8 cellular contexts compared by ENCODE assay signal in the genomic region with DNA sequence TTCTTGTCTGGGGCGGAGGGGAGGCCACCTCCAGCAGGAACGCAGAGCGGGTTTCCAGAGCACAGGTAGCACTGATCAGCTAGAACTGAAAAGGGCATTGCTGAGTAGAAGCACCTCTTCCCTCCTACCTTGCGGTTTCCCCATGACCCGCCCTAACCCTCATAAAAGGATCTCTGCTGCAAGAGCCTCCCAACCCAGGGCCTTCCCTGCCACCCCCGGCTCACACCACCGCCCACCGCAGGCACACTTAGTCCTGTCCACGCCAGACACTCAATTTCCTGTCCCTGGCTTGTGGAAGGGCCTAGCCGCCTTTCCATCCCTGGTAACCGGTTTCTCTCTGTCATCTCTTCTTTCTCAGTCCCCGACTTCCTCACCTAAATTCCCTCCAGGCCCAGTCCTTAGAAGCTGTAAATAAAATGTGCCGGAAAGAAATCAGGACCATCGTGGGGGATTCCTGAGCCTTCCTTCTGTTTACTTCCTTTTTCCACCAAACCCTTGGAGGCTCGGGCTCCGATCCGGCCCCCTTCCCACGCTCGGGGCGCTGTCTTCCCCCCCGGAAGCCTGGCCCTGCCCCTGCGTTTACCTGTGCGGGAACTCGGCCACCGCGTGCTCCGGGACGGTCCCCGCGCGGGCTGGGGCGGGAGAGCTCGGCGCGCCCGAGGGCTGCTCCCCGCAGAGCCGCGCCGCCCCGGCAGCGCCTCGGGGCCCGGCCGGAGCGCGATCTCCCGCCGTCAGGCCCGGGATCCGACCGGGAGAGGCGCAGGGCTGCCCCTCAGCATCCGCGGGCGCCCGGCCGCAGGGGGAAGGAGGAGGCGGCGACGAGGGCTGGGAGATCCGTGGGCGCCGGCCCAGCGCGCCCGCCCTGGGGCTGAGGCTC.
DNase-seq lines count a peak whose midpoint lies in the region; ATAC-seq and TF ChIP-seq lines count a peak whose summit lies in the region.

No MANE protein-coding gene starts in this region.

- H2AFZ ChIP-seq in SU-DHL-6 (ENCODE audit: low read depth, low read length, severe bottlenecking): peak overlapping the region; percentile 20

- peak; percentile 76 for DNase-seq in AG20443 (ENCODE audit: low spot score)
- peak; percentile 60 for DNase-seq in GM19238 (ENCODE audit: insufficient read length, low spot score)
- no peak for DNase-seq in astrocyte of the cerebellum (ENCODE audit: low read depth)
- DNase-seq in iPS-NIHi11 (ENCODE audit: low spot score): peak; percentile 55
- DNase-seq in stimulated activated CD4-positive, alpha-beta T cell treated with anti-CD3 and anti-CD28 coated beads, Interleukin-2, amount 100 ng/mL, for 24 hours: peak; percentile 53 to 71
- DNase-seq in GOT3 (lab: John Stamatoyannopoulos, UW): no peak

- H3K4me3 ChIP-seq in SU-DHL-6 (ENCODE audit: insufficient read depth, low read length, poor library complexity, severe bottlenecking): peak overlapping the region; percentile 62
- H3K4me3 ChIP-seq in astrocyte of the cerebellum (ENCODE audit: low read depth, low read length): peak overlapping the region; percentile 48

- in situ Hi-C loops in astrocyte of the cerebellum (cut with HindIII; ENCODE audit: low sequenced_read_pairs): no loop called here

- no peaks in the 10 kb centered on the region for H3K9me3 ChIP-seq in SU-DHL-6 (ENCODE audit: insufficient read depth, low read length)

- peaks cover 53% of the 10 kb centered on the region for H3K79me2 ChIP-seq in SU-DHL-6 (ENCODE audit: insufficient read depth, low read length)

- H3K27ac ChIP-seq in SU-DHL-6 (ENCODE audit: low read depth, low read length): peak overlapping the region; percentile 57

- H3K9ac ChIP-seq in SU-DHL-6 (ENCODE audit: low read length): peak overlapping the region; percentile 84

- peak; percentile 10 for ATAC-seq in HG03439 (IDR thresholded peaks at IDR 0.05; ENCODE audit: unreplicated experiment)

- no peaks in the 10 kb centered on the region for H3K27me3 ChIP-seq in SU-DHL-6 (ENCODE audit: low read length)

- no peaks in the 10 kb centered on the region for H3K9me2 ChIP-seq in SU-DHL-6 (replicated peaks; ENCODE audit: insufficient read depth, low read length)

- H4K20me1 ChIP-seq in SU-DHL-6 (ENCODE audit: low read depth, low read length): no peaks in the 10 kb centered on the region

- no peaks in the 10 kb centered on the region for H3K36me3 ChIP-seq in SU-DHL-6 (ENCODE audit: low read length)

- H3K4me2 ChIP-seq in SU-DHL-6 (ENCODE audit: low read depth, low read length, poor library complexity, severe bottlenecking): peak overlapping the region; percentile 72

- no peak for TF ChIP-seq CTCF in SU-DHL-6 (IDR thresholded peaks at IDR 0.05; ENCODE audit: insufficient read depth, low read length, poor library complexity, severe bottlenecking)
- TF ChIP-seq CTCF in astrocyte of the cerebellum (IDR thresholded peaks at IDR 0.05; ENCODE audit: low read depth, low read length, missing control alignments): no peak

- H3F3A ChIP-seq in SU-DHL-6 (ENCODE audit: insufficient read depth): peaks cover 5% of the 10 kb centered on the region; the same call in 1 of the 2 replicates

Comparison
In these comparisons a context has a peak if more than half of its experiments do, and no peak if none do; other contexts are left out.
1. DNase-seq: peak in AG20443 (single experiment), GM19238 (single experiment), iPS-NIHi11 (single experiment) and stimulated activated CD4-positive, alpha-beta T cell treated with anti-CD3 and anti-CD28 coated beads, Interleukin-2, amount 100 ng/mL, for 24 hours (2 of 2); none in astrocyte of the cerebellum (single experiment) and GOT3 (single experiment).